ENCODE assay signal across 20 cellular contexts in the genomic region with DNA sequence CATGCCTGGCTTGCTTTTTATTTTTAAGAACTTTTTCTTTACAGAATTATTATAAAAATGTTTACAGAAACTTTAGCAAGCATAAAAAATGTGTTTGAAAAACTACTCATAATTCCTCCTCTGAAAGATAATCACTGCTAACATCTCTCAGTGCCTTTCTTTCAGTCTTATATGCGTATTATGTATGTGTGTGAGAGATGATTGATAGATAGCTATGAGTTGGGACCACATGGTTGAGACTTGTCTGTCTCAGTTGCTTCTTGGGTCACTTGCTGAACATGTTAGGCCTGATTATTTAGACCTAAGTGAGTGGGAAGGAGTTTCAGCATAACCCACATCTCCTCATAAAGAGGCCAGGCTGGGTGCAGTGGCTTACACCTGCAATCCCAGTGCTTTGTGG. TPM values are rescaled to one million over a fixed set of nuclear protein-coding genes. Genes with fewer than 3 reads are reported as not detected.
DNase-seq lines count a peak whose midpoint lies in the region; ATAC-seq, FAIRE-seq and TF ChIP-seq lines count a peak whose summit lies in the region.
"Had no signal": no experiment of that assay in that cellular context is flagged by ENCODE, and none has a peak within 500 bp of the region (broad histone marks: within the 10 kb centered on the region; RNA-seq: fewer than 3 reads in every experiment).

No MANE protein-coding gene starts in this region.

- H3K4me1 ChIP-seq in CD4-positive, alpha-beta memory T cell (ENCODE audit: insufficient read depth, low read length) = peaks cover 18% of the 10 kb centered on the region
- H3K4me1 ChIP-seq in right cardiac atrium (ENCODE audit: control insufficient read depth, insufficient read depth, low read length) = no peaks in the 10 kb centered on the region
- H3K4me1 ChIP-seq: Caco-2 had no signal

- H3K4me1 Mint-ChIP-seq in activated CD4-positive, alpha-beta T cell treated with anti-CD3 and anti-CD28 coated beads for 36 hours = peaks cover 10% of the 10 kb centered on the region
- H3K4me1 Mint-ChIP-seq in CD4-positive, alpha-beta memory T cell = peaks cover 14 to 24% (median 18%) of the 10 kb centered on the region in 4 donors
- H3K4me1 Mint-ChIP-seq in brain = peaks cover 17% of the 10 kb centered on the region
- H3K4me1 Mint-ChIP-seq in nephron progenitor cell = no peaks in the 10 kb centered on the region

- no peak for TF ChIP-seq CTCF in brain (conservative IDR thresholded peaks at IDR 0.05)
- no peak for TF ChIP-seq CTCF in nephron progenitor cell (IDR thresholded peaks at IDR 0.05)

- no peak overlapping the region for H3K4me3 Mint-ChIP-seq in activated CD4-positive, alpha-beta T cell treated with anti-CD3 and anti-CD28 coated beads for 36 hours
- peak overlapping the region in 1 of 8 donors; percentile 71 for H3K4me3 Mint-ChIP-seq in CD4-positive, alpha-beta memory T cell
- H3K4me3 Mint-ChIP-seq in brain (no peak overlapping the region), nephron progenitor cell (no peak overlapping the region)
- H3K4me3 Mint-ChIP-seq: dendritic cell treated with granulocyte-macrophage colony-stimulating factor and Interleukin-4, amounts not matched to agents 40 ng/mL and 50 ng/mL, for 4 days had no signal

- H3K36me3 Mint-ChIP-seq in activated CD4-positive, alpha-beta T cell treated with anti-CD3 and anti-CD28 coated beads for 36 hours (ENCODE audit: low read depth) = peaks cover 24% of the 10 kb centered on the region
- H3K36me3 Mint-ChIP-seq in CD4-positive, alpha-beta memory T cell = peaks cover 35 to 41% of the 10 kb centered on the region in 2 donors
- peaks cover 49% of the 10 kb centered on the region for H3K36me3 Mint-ChIP-seq in brain
- peaks cover 61% of the 10 kb centered on the region for H3K36me3 Mint-ChIP-seq in nephron progenitor cell (ENCODE audit: low read depth)

- FAIRE-seq in GM12892 (lab: Jason Lieb, UNC) = no peak
- FAIRE-seq: GM12878, K562 had no signal

- WGBS in right cardiac atrium = 100% methylated on average over 1 of the region's 1 CpG

- CTCF ChIA-PET in activated CD4-positive, alpha-beta T cell treated with anti-CD3 and anti-CD28 coated beads for 36 hours (lab: Charles Lee) = interaction anchor here (2.0 kb wide), 1 partner anchor 8 kb away, joined by 8 read pairs; no protein-coding TSS in a partner anchor
- CTCF ChIA-PET in CD4-positive, alpha-beta memory T cell (lab: Charles Lee; ENCODE audit: partially characterized antibody) = interaction anchor here (2.6 kb wide), 1 partner anchor 47 kb away, joined by 10 read pairs; no protein-coding TSS in a partner anchor

- POLR2A ChIA-PET in activated CD4-positive, alpha-beta T cell treated with anti-CD3 and anti-CD28 coated beads for 36 hours (lab: Charles Lee) = interaction anchor here (0.6 kb wide), 1 partner anchor 17 kb away, joined by 4 read pairs; no protein-coding TSS in a partner anchor
- POLR2A ChIA-PET in CD4-positive, alpha-beta memory T cell (lab: Charles Lee; ENCODE audit: partially characterized antibody) = interaction anchor here (2.4 kb wide), 1 partner anchor 178 kb away, joined by 6 read pairs; the partner anchor contains the start of gene KLHL24

- H3K9me3 ChIP-seq in CD4-positive, alpha-beta memory T cell (ENCODE audit: control insufficient read depth in 1 of 2, low read length in 2 of 2) = no peaks in the 10 kb centered on the region
- H3K9me3 ChIP-seq in right cardiac atrium (ENCODE audit: control insufficient read depth, low read length) = no peaks in the 10 kb centered on the region
- H3K9me3 ChIP-seq: Caco-2, SK-N-SH had no signal

- H3K27me3 Mint-ChIP-seq in activated CD4-positive, alpha-beta T cell treated with anti-CD3 and anti-CD28 coated beads for 36 hours = no peaks in the 10 kb centered on the region
- no peaks in the 10 kb centered on the region for H3K27me3 Mint-ChIP-seq in CD4-positive, alpha-beta memory T cell
- H3K27me3 Mint-ChIP-seq in brain (no peaks in the 10 kb centered on the region), nephron progenitor cell (ENCODE audit: low read depth, poor library complexity) (peaks cover 3% of the 10 kb centered on the region)
- H3K27me3 Mint-ChIP-seq: dendritic cell treated with granulocyte-macrophage colony-stimulating factor and Interleukin-4, amounts not matched to agents 40 ng/mL and 50 ng/mL, for 4 days had no signal

- peak overlapping the region; percentile 65 for H3K27ac Mint-ChIP-seq in activated CD4-positive, alpha-beta T cell treated with anti-CD3 and anti-CD28 coated beads for 36 hours
- H3K27ac Mint-ChIP-seq in CD4-positive, alpha-beta memory T cell = peak overlapping the region; percentile 19 to 92 (median 71)
- peak overlapping the region; percentile 28 to 73 (median 72) for H3K27ac Mint-ChIP-seq in brain
- H3K27ac Mint-ChIP-seq in nephron progenitor cell = peak overlapping the region; percentile 24
- H3K27ac Mint-ChIP-seq: dendritic cell treated with granulocyte-macrophage colony-stimulating factor and Interleukin-4, amounts not matched to agents 40 ng/mL and 50 ng/mL, for 4 days had no signal

- no peak for TF ChIP-seq POLR2A in GM12892 (IDR thresholded peaks at IDR 0.05; ENCODE audit: low read depth, low read length)

- no peaks in the 10 kb centered on the region for H3K27me3 ChIP-seq in CD4-positive, alpha-beta memory T cell (ENCODE audit: insufficient read depth, low read length)
- no peaks in the 10 kb centered on the region for H3K27me3 ChIP-seq in right cardiac atrium (ENCODE audit: control insufficient read depth, insufficient read depth)

- no peak for DNase-seq in activated CD4-positive, alpha-beta T cell treated with anti-CD3 and anti-CD28 coated beads for 36 hours
- no peak for DNase-seq in activated CD4-positive, alpha-beta T cell treated with anti-CD3 and anti-CD28 coated beads for 48 hours
- no peak for DNase-seq in CD4-positive, alpha-beta memory T cell
- no peak for DNase-seq in nephron progenitor cell
- no peak for DNase-seq in GM12892 (ENCODE audit: insufficient read length)
- DNase-seq in right cardiac atrium = no peak
- DNase-seq: AML-193; amniotic stem cell; Caco-2; NCI-H1436; SK-N-SH; stimulated activated CD4-positive, alpha-beta T cell treated with anti-CD3 and anti-CD28 coated beads, Interleukin-1b, Interleukin-23, amount 100 ng/mL, for 48 hours; T-helper 9 cell had no signal

- H3K4me3 ChIP-seq in CD4-positive, alpha-beta memory T cell (ENCODE audit: low read length in 2 of 2) = no peak overlapping the region
- H3K4me3 ChIP-seq in right cardiac atrium (ENCODE audit: low read length) = no peak overlapping the region
- H3K4me3 ChIP-seq: GM12878, K562, lung, skin epidermis had no signal

- H3K9me3 Mint-ChIP-seq in activated CD4-positive, alpha-beta T cell treated with anti-CD3 and anti-CD28 coated beads for 36 hours (ENCODE audit: low read depth) = no peaks in the 10 kb centered on the region
- H3K9me3 Mint-ChIP-seq in CD4-positive, alpha-beta memory T cell = no peaks in the 10 kb centered on the region
- H3K9me3 Mint-ChIP-seq in brain (no peaks in the 10 kb centered on the region), nephron progenitor cell (no peaks in the 10 kb centered on the region)
- H3K9me3 Mint-ChIP-seq: dendritic cell treated with granulocyte-macrophage colony-stimulating factor and Interleukin-4, amounts not matched to agents 40 ng/mL and 50 ng/mL, for 4 days had no signal

- intact Hi-C loops in activated CD4-positive, alpha-beta T cell treated with anti-CD3 and anti-CD28 coated beads for 36 hours (cut with DNase I, micrococcal nuclease) = no loop called here
- intact Hi-C loops in CD4-positive, alpha-beta memory T cell (cut with micrococcal nuclease) = no loop called here
- intact Hi-C loops in right cardiac atrium (cut with DNase I) = no loop called here

- H3K36me3 ChIP-seq in CD4-positive, alpha-beta memory T cell (ENCODE audit: insufficient read depth, low read length) = peaks cover 18% of the 10 kb centered on the region

- peak; percentile 10 for ATAC-seq in activated CD4-positive, alpha-beta T cell treated with anti-CD3 and anti-CD28 coated beads for 36 hours
- ATAC-seq in HG03135 (IDR thresholded peaks at IDR 0.05; ENCODE audit: unreplicated experiment) (no peak), right cardiac atrium (no peak)
- ATAC-seq: GM12878, K562 had no signal

- H3K27ac ChIP-seq in CD4-positive, alpha-beta memory T cell (ENCODE audit: low read depth, low read length) = no peak overlapping the region
- H3K27ac ChIP-seq in right cardiac atrium (ENCODE audit: low read length) = no peak overlapping the region

RNA-seq across cellular contexts. Expression of gene MAP6D1, which starts 11.1 kb away (rescaled TPM):
- total RNA-seq in activated CD4-positive, alpha-beta T cell treated with anti-CD3 and anti-CD28 coated beads for 36 hours = 1 to 10 TPM; 1.3 to 1.6 TPM
- 1 to 10 TPM; 1.0 to 3.1 TPM for total RNA-seq in CD4-positive, alpha-beta memory T cell
- under 1 TPM in 1 of 2 donors, not detected in 1; 0.31 TPM for polyA plus RNA-seq in CD4-positive, alpha-beta memory T cell
- polyA plus RNA-seq in brain (ENCODE audit: insufficient read depth, low read depth, low replicate concordance) (47.5 TPM), right cardiac atrium (1.2 TPM)
- polyA plus RNA-seq in GM12892 (2012; ENCODE audit: missing spikeins) = 1.0 TPM
- total RNA-seq in right cardiac atrium = 1 to 10 TPM; 1.0 to 2.5 (median 1.9) TPM
